17 cellular contexts compared by ENCODE assay signal in genomic region chr9:76988941-76989340, GRCh38. TPM values are rescaled to one million over a fixed set of nuclear protein-coding genes. Genes with fewer than 3 reads are reported as not detected.
DNase-seq lines count a peak whose midpoint lies in the region; ATAC-seq and TF ChIP-seq lines count a peak whose summit lies in the region.
"Had no signal": no experiment of that assay in that cellular context is flagged by ENCODE, and none has a peak within 500 bp of the region (broad histone marks: within the 10 kb centered on the region; RNA-seq: fewer than 3 reads in every experiment).

No MANE protein-coding gene starts in this region.

- TF ChIP-seq CTCF in mucosa of descending colon (IDR thresholded peaks at IDR 0.05), result no peak
- no peak for TF ChIP-seq CTCF in vagina (IDR thresholded peaks at IDR 0.05)

- DNase-seq in Karpas-422 (no peak), NCI-H69 (lab: John Stamatoyannopoulos, UW) (peak; percentile 33), mucosa of descending colon (no peak), vagina (ENCODE audit: extremely low spot score in 2 of 2) (no peak), GF-D8 (lab: John Stamatoyannopoulos, UW) (no peak), GDM1 (lab: John Stamatoyannopoulos, UW) (no peak)
- DNase-seq: AML-193; Caco-2; Calu3; CD4-positive, alpha-beta T cell; CD8-positive, alpha-beta T cell; DMS79 treated with DMSO at 0.1 percent for 48 hours had no signal

- no peak for TF ChIP-seq POLR2A in vagina (IDR thresholded peaks at IDR 0.05)

- no peaks in the 10 kb centered on the region for H4K20me1 ChIP-seq in Karpas-422 (ENCODE audit: insufficient read depth, low read depth, low read length)
- H4K20me1 ChIP-seq: BLaER1 treated with 17β-estradiol and CSF1 and Interleukin-3, amounts not matched to agents 10 nM and 100 nM had no signal

- H3K27ac ChIP-seq in Karpas-422 (ENCODE audit: low read length) (peak overlapping the region; percentile 37; the same call in 1 of the 2 replicates), vagina (no peak overlapping the region)
- H3K27ac ChIP-seq: 22Rv1; A549; BLaER1 treated with 17β-estradiol and CSF1 and Interleukin-3, amounts not matched to agents 10 nM and 100 nM had no signal

- H3K79me2 ChIP-seq in Karpas-422 (ENCODE audit: low read length), result no peaks in the 10 kb centered on the region

- peaks cover 26% of the 10 kb centered on the region for H3K4me1 ChIP-seq in Karpas-422 (ENCODE audit: low read length)
- H3K4me1 ChIP-seq in mucosa of descending colon (ENCODE audit: low read depth), result no peaks in the 10 kb centered on the region
- no peaks in the 10 kb centered on the region for H3K4me1 ChIP-seq in vagina
- H3K4me1 ChIP-seq: A549, Caco-2 had no signal

- H3K9me2 ChIP-seq in Karpas-422 (replicated peaks; ENCODE audit: insufficient read depth, low read length), result no peaks in the 10 kb centered on the region

- H3K4me3 ChIP-seq in Karpas-422 (ENCODE audit: low read length) (no peak overlapping the region), mucosa of descending colon (no peak overlapping the region), vagina (no peak overlapping the region)
- H3K4me3 ChIP-seq: A549; BLaER1 treated with 17β-estradiol and CSF1 and Interleukin-3, amounts not matched to agents 10 nM and 100 nM had no signal

- ATAC-seq in mucosa of descending colon, result peak; percentile 61
- ATAC-seq: A549; CD8-positive, alpha-beta T cell had no signal

- intact Hi-C loops in mucosa of descending colon (cut with DNase I, micrococcal nuclease), result loop anchor here in 1 of 2 donors (5.0 kb wide), 1 partner anchor 182 kb away; no protein-coding TSS in a partner anchor
- intact Hi-C loops in vagina (cut with DNase I), result no loop called here

- H3K9ac ChIP-seq in Karpas-422 (ENCODE audit: low read length), result no peak overlapping the region
- H3K9ac ChIP-seq: BLaER1 treated with 17β-estradiol and CSF1 and Interleukin-3, amounts not matched to agents 10 nM and 100 nM had no signal

- H2AFZ ChIP-seq in Karpas-422 (ENCODE audit: low read length), result no peak overlapping the region

- no peaks in the 10 kb centered on the region for H3K9me3 ChIP-seq in Karpas-422 (ENCODE audit: low read length)
- no peaks in the 10 kb centered on the region for H3K9me3 ChIP-seq in mucosa of descending colon
- no peaks in the 10 kb centered on the region for H3K9me3 ChIP-seq in vagina
- H3K9me3 ChIP-seq: A549; BLaER1 treated with 17β-estradiol and CSF1 and Interleukin-3, amounts not matched to agents 10 nM and 100 nM; Caco-2 had no signal

- no peaks in the 10 kb centered on the region for H3K27me3 ChIP-seq in Karpas-422 (ENCODE audit: low read length)
- no peaks in the 10 kb centered on the region for H3K27me3 ChIP-seq in vagina
- H3K27me3 ChIP-seq: BLaER1 treated with 17β-estradiol and CSF1 and Interleukin-3, amounts not matched to agents 10 nM and 100 nM had no signal

- no peak overlapping the region for H3K4me2 ChIP-seq in Karpas-422 (ENCODE audit: low read depth, low read length, poor library complexity, severe bottlenecking)
- H3K4me2 ChIP-seq: A549; BLaER1 treated with 17β-estradiol and CSF1 and Interleukin-3, amounts not matched to agents 10 nM and 100 nM had no signal

- H3K36me3 ChIP-seq in Karpas-422 (ENCODE audit: insufficient read depth, low read length) (no peaks in the 10 kb centered on the region), mucosa of descending colon (ENCODE audit: low read depth) (no peaks in the 10 kb centered on the region), vagina (no peaks in the 10 kb centered on the region)
- H3K36me3 ChIP-seq: BLaER1 treated with 17β-estradiol and CSF1 and Interleukin-3, amounts not matched to agents 10 nM and 100 nM had no signal

RNA-seq across cellular contexts. Expression of gene FOXB2, which starts 30.5 kb away (rescaled TPM):
- total RNA-seq in Karpas-422 (2014; rRNA removed; shearing (Covaris generic); ENCODE audit: low replicate concordance), result not detected in 2 replicates
- total RNA-seq in mucosa of descending colon, result not detected
- total RNA-seq in vagina, result not detected
- total RNA-seq: A172; B cell; Caco-2; Calu3; CD4-positive, alpha-beta T cell; CD8-positive, alpha-beta T cell had no signal
